Comparison of ENCODE assay signal across 1 cellular context in the genomic region with DNA sequence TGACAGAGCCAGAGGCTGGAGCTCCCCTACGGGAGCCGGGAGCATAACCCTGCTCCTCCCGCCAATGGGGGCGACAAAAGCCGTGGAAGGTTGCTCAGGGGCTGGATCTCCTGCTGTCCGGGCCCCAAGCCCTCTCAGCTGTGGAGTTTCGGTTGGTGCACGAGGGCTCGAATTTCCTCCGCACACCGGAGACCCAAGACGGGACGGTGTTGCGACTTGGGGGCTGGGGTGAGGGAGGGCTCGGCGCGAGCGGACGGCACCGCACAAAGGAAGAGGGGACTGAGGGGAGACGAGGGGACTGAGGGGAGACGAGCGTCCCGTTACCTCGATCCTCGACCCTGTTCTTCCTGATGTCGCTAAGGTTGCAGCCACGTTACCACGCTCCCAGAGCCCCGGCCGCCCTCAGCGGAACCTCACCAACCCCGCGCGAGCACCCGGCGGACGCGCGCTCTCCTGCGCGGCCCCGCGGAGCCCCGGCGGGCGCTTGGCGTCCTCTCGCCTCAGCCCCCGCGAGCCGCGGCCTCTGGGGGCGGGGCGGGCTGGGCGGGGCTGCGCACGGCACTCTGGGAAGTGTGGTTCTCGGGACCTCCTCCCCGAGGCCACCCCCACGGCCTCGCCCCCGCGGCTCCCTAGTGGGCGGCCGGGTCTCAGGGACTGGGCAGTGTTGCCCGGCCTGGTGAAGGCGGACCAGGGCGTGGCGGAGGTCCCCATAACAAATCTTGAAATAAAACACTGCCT.
TF ChIP-seq lines count a peak whose summit lies in the region.

A gene (minus strand): TSS at position 525 of the 738 bp plus-strand sequence. CDS start 25,079 bp downstream, outside the sequence.

TF ChIP-seq in HepG2, 621 proteins besides CTCF, POLR2A, EP300 and RAD21 (continued from another document and continues in another):
- TF ChIP-seq, protein P1, sequence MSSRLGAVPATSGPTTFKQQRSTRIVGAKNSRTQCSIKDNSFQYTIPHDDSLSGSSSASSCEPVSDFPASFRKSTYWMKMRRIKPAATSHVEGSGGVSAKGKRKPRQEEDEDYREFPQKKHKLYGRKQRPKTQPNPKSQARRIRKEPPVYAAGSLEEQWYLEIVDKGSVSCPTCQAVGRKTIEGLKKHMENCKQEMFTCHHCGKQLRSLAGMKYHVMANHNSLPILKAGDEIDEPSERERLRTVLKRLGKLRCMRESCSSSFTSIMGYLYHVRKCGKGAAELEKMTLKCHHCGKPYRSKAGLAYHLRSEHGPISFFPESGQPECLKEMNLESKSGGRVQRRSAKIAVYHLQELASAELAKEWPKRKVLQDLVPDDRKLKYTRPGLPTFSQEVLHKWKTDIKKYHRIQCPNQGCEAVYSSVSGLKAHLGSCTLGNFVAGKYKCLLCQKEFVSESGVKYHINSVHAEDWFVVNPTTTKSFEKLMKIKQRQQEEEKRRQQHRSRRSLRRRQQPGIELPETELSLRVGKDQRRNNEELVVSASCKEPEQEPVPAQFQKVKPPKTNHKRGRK (CRISPR knock-in tag; IDR thresholded peaks at IDR 0.05) = no peak
- TF ChIP-seq SNRNP70 (IDR thresholded peaks at IDR 0.05; ENCODE audit: low read depth, low read length) = no peak
- TF ChIP-seq ZNF629 (CRISPR knock-in tag; conservative IDR thresholded peaks at IDR 0.05) = no peak
- no peak for TF ChIP-seq ZNF160 (CRISPR knock-in tag; IDR thresholded peaks at IDR 0.05)
- TF ChIP-seq, protein P2, sequence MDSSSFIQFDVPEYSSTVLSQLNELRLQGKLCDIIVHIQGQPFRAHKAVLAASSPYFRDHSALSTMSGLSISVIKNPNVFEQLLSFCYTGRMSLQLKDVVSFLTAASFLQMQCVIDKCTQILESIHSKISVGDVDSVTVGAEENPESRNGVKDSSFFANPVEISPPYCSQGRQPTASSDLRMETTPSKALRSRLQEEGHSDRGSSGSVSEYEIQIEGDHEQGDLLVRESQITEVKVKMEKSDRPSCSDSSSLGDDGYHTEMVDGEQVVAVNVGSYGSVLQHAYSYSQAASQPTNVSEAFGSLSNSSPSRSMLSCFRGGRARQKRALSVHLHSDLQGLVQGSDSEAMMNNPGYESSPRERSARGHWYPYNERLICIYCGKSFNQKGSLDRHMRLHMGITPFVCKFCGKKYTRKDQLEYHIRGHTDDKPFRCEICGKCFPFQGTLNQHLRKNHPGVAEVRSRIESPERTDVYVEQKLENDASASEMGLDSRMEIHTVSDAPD (CRISPR knock-in tag; IDR thresholded peaks at IDR 0.05) = no peak
- TF ChIP-seq, protein P3, sequence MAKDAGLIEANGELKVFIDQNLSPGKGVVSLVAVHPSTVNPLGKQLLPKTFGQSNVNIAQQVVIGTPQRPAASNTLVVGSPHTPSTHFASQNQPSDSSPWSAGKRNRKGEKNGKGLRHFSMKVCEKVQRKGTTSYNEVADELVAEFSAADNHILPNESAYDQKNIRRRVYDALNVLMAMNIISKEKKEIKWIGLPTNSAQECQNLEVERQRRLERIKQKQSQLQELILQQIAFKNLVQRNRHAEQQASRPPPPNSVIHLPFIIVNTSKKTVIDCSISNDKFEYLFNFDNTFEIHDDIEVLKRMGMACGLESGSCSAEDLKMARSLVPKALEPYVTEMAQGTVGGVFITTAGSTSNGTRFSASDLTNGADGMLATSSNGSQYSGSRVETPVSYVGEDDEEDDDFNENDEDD (CRISPR knock-in tag; IDR thresholded peaks at IDR 0.05; ENCODE audit: borderline replicate concordance) = peak; percentile 37; the same call in 1 of the 2 replicates
- no peak for TF ChIP-seq HDAC6 (IDR thresholded peaks at IDR 0.05; ENCODE audit: low read depth, low read length)
- no peak for TF ChIP-seq ZMYM2 (CRISPR knock-in tag; IDR thresholded peaks at IDR 0.05)
- no peak for TF ChIP-seq ZSCAN20 (CRISPR knock-in tag; IDR thresholded peaks at IDR 0.05; ENCODE audit: borderline replicate concordance)
- TF ChIP-seq, protein P4, sequence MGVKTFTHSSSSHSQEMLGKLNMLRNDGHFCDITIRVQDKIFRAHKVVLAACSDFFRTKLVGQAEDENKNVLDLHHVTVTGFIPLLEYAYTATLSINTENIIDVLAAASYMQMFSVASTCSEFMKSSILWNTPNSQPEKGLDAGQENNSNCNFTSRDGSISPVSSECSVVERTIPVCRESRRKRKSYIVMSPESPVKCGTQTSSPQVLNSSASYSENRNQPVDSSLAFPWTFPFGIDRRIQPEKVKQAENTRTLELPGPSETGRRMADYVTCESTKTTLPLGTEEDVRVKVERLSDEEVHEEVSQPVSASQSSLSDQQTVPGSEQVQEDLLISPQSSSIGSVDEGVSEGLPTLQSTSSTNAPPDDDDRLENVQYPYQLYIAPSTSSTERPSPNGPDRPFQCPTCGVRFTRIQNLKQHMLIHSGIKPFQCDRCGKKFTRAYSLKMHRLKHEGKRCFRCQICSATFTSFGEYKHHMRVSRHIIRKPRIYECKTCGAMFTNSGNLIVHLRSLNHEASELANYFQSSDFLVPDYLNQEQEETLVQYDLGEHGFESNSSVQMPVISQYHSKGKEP (CRISPR knock-in tag; IDR thresholded peaks at IDR 0.05) = 0 out of 2 replicates have a peak, but pooled peaks have one; percentile 20
- TF ChIP-seq GATAD1 (CRISPR knock-in tag; IDR thresholded peaks at IDR 0.05) = no peak
- no peak for TF ChIP-seq ATF7 (IDR thresholded peaks at IDR 0.05)
- TF ChIP-seq ATF7 (CRISPR knock-in tag; IDR thresholded peaks at IDR 0.05) = no peak; the same call in 1 of the 2 replicates
- peak; percentile 89 for TF ChIP-seq POLR2G (IDR thresholded peaks at IDR 0.05; ENCODE audit: low read depth, low read length)
- no peak for TF ChIP-seq SKI (IDR thresholded peaks at IDR 0.05; ENCODE audit: partially characterized antibody)
- peak; percentile 85; the same call in 1 of the 2 replicates for TF ChIP-seq ZNF790 (CRISPR knock-in tag; IDR thresholded peaks at IDR 0.05; ENCODE audit: borderline replicate concordance)
- TF ChIP-seq ZNF724P (CRISPR knock-in tag; IDR thresholded peaks at IDR 0.05; ENCODE audit: borderline replicate concordance) = no peak; the same call in 1 of the 2 replicates
- 0 out of 2 replicates have a peak, but pooled peaks have one; percentile 26 for TF ChIP-seq SP4 (CRISPR knock-in tag; IDR thresholded peaks at IDR 0.05)
- TF ChIP-seq ATF7-NPFF (CRISPR knock-in tag; IDR thresholded peaks at IDR 0.05; ENCODE audit: low read depth) = 0 out of 2 replicates have a peak, but pooled peaks have one; percentile 5
- TF ChIP-seq, protein P5, sequence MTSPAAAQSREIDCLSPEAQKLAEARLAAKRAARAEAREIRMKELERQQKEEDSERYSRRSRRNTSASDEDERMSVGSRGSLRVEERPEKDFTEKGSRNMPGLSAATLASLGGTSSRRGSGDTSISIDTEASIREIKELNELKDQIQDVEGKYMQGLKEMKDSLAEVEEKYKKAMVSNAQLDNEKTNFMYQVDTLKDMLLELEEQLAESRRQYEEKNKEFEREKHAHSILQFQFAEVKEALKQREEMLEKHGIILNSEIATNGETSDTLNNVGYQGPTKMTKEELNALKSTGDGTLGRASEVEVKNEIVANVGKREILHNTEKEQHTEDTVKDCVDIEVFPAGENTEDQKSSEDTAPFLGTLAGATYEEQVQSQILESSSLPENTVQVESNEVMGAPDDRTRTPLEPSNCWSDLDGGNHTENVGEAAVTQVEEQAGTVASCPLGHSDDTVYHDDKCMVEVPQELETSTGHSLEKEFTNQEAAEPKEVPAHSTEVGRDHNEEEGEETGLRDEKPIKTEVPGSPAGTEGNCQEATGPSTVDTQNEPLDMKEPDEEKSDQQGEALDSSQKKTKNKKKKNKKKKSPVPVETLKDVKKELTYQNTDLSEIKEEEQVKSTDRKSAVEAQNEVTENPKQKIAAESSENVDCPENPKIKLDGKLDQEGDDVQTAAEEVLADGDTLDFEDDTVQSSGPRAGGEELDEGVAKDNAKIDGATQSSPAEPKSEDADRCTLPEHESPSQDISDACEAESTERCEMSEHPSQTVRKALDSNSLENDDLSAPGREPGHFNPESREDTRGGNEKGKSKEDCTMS (CRISPR knock-in tag; conservative IDR thresholded peaks at IDR 0.05) = no peak
- peak; percentile 82 for TF ChIP-seq ZFY (CRISPR knock-in tag; IDR thresholded peaks at IDR 0.05)
- TF ChIP-seq, protein P6, sequence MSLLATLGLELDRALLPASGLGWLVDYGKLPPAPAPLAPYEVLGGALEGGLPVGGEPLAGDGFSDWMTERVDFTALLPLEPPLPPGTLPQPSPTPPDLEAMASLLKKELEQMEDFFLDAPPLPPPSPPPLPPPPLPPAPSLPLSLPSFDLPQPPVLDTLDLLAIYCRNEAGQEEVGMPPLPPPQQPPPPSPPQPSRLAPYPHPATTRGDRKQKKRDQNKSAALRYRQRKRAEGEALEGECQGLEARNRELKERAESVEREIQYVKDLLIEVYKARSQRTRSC (CRISPR knock-in tag; IDR thresholded peaks at IDR 0.05; ENCODE audit: low read depth) = no peak
- TF ChIP-seq NFRKB (IDR thresholded peaks at IDR 0.05) = no peak
- TF ChIP-seq HNRNPK (IDR thresholded peaks at IDR 0.05; ENCODE audit: low read depth, low read length, poor library complexity, severe bottlenecking) = no peak
- TF ChIP-seq, protein P7, sequence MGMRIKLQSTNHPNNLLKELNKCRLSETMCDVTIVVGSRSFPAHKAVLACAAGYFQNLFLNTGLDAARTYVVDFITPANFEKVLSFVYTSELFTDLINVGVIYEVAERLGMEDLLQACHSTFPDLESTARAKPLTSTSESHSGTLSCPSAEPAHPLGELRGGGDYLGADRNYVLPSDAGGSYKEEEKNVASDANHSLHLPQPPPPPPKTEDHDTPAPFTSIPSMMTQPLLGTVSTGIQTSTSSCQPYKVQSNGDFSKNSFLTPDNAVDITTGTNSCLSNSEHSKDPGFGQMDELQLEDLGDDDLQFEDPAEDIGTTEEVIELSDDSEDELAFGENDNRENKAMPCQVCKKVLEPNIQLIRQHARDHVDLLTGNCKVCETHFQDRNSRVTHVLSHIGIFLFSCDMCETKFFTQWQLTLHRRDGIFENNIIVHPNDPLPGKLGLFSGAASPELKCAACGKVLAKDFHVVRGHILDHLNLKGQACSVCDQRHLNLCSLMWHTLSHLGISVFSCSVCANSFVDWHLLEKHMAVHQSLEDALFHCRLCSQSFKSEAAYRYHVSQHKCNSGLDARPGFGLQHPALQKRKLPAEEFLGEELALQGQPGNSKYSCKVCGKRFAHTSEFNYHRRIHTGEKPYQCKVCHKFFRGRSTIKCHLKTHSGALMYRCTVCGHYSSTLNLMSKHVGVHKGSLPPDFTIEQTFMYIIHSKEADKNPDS (CRISPR knock-in tag; IDR thresholded peaks at IDR 0.05) = no peak
- TF ChIP-seq PRPF4 (IDR thresholded peaks at IDR 0.05; ENCODE audit: low read depth, low read length, poor library complexity, severe bottlenecking) = no peak
- TF ChIP-seq ZNF788 (CRISPR knock-in tag; IDR thresholded peaks at IDR 0.05; ENCODE audit: borderline replicate concordance) = peak; percentile 21; the same call in 1 of the 2 replicates
- TF ChIP-seq, protein P8, sequence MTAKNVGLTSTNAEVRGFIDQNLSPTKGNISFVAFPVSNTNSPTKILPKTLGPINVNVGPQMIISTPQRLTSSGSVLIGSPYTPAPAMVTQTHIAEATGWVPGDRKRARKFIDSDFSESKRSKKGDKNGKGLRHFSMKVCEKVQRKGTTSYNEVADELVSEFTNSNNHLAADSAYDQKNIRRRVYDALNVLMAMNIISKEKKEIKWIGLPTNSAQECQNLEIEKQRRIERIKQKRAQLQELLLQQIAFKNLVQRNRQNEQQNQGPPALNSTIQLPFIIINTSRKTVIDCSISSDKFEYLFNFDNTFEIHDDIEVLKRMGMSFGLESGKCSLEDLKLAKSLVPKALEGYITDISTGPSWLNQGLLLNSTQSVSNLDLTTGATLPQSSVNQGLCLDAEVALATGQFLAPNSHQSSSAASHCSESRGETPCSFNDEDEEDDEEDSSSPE (CRISPR knock-in tag; IDR thresholded peaks at IDR 0.05) = no peak
- peak; percentile 40; the same call in 1 of the 2 replicates for TF ChIP-seq ZMYM3 (CRISPR knock-in tag; IDR thresholded peaks at IDR 0.05)
- TF ChIP-seq, protein P9, sequence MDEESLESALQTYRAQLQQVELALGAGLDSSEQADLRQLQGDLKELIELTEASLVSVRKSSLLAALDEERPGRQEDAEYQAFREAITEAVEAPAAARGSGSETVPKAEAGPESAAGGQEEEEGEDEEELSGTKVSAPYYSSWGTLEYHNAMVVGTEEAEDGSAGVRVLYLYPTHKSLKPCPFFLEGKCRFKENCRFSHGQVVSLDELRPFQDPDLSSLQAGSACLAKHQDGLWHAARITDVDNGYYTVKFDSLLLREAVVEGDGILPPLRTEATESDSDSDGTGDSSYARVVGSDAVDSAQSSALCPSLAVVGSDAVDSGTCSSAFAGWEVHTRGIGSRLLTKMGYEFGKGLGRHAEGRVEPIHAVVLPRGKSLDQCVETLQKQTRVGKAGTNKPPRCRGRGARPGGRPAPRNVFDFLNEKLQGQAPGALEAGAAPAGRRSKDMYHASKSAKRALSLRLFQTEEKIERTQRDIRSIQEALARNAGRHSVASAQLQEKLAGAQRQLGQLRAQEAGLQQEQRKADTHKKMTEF (CRISPR knock-in tag; IDR thresholded peaks at IDR 0.05) = peak; percentile 41; the same call in 1 of the 2 replicates
- TF ChIP-seq HIVEP1 (CRISPR knock-in tag; IDR thresholded peaks at IDR 0.05) = no peak
- TF ChIP-seq ZFP36L2 (CRISPR knock-in tag; IDR thresholded peaks at IDR 0.05) = no peak
- peak; percentile 51; the same call in 1 of the 2 replicates for TF ChIP-seq REPIN1 (CRISPR knock-in tag; IDR thresholded peaks at IDR 0.05; ENCODE audit: borderline replicate concordance, low read depth)
- no peak for TF ChIP-seq ZFP36 (IDR thresholded peaks at IDR 0.05; ENCODE audit: borderline replicate concordance, low read depth, low read length, partially characterized antibody)
- no peak for TF ChIP-seq ZNF703 (CRISPR knock-in tag; IDR thresholded peaks at IDR 0.05; ENCODE audit: borderline replicate concordance)
- TF ChIP-seq, protein P10, sequence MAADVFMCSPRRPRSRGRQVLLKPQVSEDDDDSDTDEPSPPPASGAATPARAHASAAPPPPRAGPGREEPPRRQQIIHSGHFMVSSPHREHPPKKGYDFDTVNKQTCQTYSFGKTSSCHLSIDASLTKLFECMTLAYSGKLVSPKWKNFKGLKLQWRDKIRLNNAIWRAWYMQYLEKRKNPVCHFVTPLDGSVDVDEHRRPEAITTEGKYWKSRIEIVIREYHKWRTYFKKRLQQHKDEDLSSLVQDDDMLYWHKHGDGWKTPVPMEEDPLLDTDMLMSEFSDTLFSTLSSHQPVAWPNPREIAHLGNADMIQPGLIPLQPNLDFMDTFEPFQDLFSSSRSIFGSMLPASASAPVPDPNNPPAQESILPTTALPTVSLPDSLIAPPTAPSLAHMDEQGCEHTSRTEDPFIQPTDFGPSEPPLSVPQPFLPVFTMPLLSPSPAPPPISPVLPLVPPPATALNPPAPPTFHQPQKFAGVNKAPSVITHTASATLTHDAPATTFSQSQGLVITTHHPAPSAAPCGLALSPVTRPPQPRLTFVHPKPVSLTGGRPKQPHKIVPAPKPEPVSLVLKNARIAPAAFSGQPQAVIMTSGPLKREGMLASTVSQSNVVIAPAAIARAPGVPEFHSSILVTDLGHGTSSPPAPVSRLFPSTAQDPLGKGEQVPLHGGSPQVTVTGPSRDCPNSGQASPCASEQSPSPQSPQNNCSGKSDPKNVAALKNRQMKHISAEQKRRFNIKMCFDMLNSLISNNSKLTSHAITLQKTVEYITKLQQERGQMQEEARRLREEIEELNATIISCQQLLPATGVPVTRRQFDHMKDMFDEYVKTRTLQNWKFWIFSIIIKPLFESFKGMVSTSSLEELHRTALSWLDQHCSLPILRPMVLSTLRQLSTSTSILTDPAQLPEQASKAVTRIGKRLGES (CRISPR knock-in tag; IDR thresholded peaks at IDR 0.05; ENCODE audit: borderline replicate concordance) = no peak
- TF ChIP-seq NR2F1 (CRISPR knock-in tag; IDR thresholded peaks at IDR 0.05) = no peak
- TF ChIP-seq ELF3 (CRISPR knock-in tag; IDR thresholded peaks at IDR 0.05) = no peak
